Comparison of ENCODE assay signal across 18 cellular contexts in the genomic region with DNA sequence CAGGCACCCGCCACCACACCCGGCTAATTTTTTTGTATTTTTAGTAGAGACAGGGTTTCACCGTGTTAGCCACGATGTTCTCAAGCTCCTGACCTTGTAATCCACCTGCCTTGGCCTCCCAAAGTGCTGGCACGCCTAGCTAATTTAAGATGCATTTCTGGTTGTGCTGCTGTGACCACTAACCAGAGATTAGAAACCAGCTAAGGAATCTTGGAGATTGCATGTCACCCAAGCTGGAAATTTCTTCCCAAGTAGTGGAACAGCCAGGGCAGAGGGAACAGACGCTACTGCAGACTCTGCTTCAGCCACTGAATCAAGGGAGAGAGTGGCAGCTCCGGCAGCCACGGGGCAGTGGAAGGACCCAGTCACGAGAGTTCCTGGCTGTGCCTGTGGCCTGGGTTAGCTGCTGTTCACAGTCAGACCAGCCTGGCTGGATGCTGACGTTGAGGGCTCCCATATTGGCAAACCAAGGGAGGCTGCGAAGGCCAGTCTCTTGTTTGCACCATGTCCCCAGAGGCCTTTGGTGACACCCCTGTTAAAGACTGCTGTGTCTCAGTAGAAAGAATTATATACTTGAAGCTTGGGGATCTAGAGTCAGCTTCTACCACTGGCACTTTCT. TPM values are rescaled to one million over a fixed set of nuclear protein-coding genes. Genes with fewer than 3 reads are reported as not detected.
A peak's percentile ranks its signal among the peaks of the same experiment; 100 is the strongest.
DNase-seq lines count a peak whose midpoint lies in the region; ATAC-seq and TF ChIP-seq lines count a peak whose summit lies in the region.
"Had no signal": no experiment of that assay in that cellular context is flagged by ENCODE, and none has a peak within 500 bp of the region (broad histone marks: within the 10 kb centered on the region; RNA-seq: fewer than 3 reads in every experiment).

No MANE protein-coding gene starts in this region.

- H2BK5ac ChIP-seq in mesenchymal stem cell (ENCODE audit: low read depth, low read length, poor library complexity, severe bottlenecking), result no peak overlapping the region

- no peak overlapping the region for H3K23ac ChIP-seq in mesenchymal stem cell (ENCODE audit: low read length in 2 of 2)

- H3K4ac ChIP-seq in mesenchymal stem cell (ENCODE audit: low read depth in 1 of 2, low read length in 2 of 2), result no peak overlapping the region

- peak overlapping the region; percentile 69 for H3K9ac ChIP-seq in mesenchymal stem cell (ENCODE audit: low read length)

- H3K79me1 ChIP-seq in mesenchymal stem cell (replicated peaks; ENCODE audit: low read length, poor library complexity, severe bottlenecking), result peaks cover 3% of the 10 kb centered on the region

- H4K91ac ChIP-seq in mesenchymal stem cell (ENCODE audit: low read length), result peak overlapping the region; percentile 65

- peak overlapping the region in 1 of 2 experiments; percentile 3 for H3K14ac ChIP-seq in mesenchymal stem cell (ENCODE audit: low read length in 2 of 2)

- DNase-seq in activated T-cell treated with anti-CD3 and anti-CD28 coated beads, Interleukin-2, amount 50 U/mL, for 24 hours, result no peak
- no peak for DNase-seq in activated T-cell treated with anti-CD3 and anti-CD28 coated beads for 4 hours
- no peak for DNase-seq in mesenchymal stem cell
- DNase-seq in tibial nerve (ENCODE audit: low spot score in 2 of 2), result no peak
- DNase-seq in head of caudate nucleus, result no peak
- DNase-seq in COR-L47 (lab: John Stamatoyannopoulos, UW), result no peak
- DNase-seq in NCI-H82 (lab: John Stamatoyannopoulos, UW), result no peak
- DNase-seq: activated effector memory CD4-positive, alpha-beta T cell treated with anti-CD3 and anti-CD28 coated beads, Interleukin-2, amount 50 U/mL, for 16 hours; cortex of kidney; EL; left colon; NCI-H1092; NCI-H526 treated with DMSO at 0.1 percent for 48 hours; occipital lobe; SHP77; stimulated activated CD4-positive, alpha-beta T cell treated with anti-CD3 and anti-CD28 coated beads, Interleukin-2, amount 100 ng/mL, for 24 hours had no signal

- no peak for TF ChIP-seq EP300 in tibial nerve (IDR thresholded peaks at IDR 0.05)

- H2BK12ac ChIP-seq in mesenchymal stem cell (ENCODE audit: low read length in 2 of 2), result no peak overlapping the region

- no peak overlapping the region for H4K8ac ChIP-seq in mesenchymal stem cell (ENCODE audit: low read length)

- peak overlapping the region; percentile 15 for H3K4me3 Mint-ChIP-seq in activated T-cell treated with anti-CD3 and anti-CD28 coated beads, Interleukin-2, amount 50 U/mL, for 24 hours
- H3K4me3 Mint-ChIP-seq in activated T-helper 17 cell treated with anti-CD3 and anti-CD28 coated beads, Interleukin-2, amount 50 U/mL, for 72 hours, result peak overlapping the region; percentile 82
- H3K4me3 Mint-ChIP-seq: stimulated activated naive CD8-positive, alpha-beta T cell treated with anti-CD3 and anti-CD28 coated beads, Interleukin-15, Interleukin-2, amounts not matched to agents 100 ng/mL and 50 ng/mL, for 24 hours had no signal

- H3K27me3 ChIP-seq in mesenchymal stem cell (ENCODE audit: control insufficient read depth in 1 of 2, insufficient read depth in 1 of 2, low read length in 2 of 2), result no peaks in the 10 kb centered on the region
- no peaks in the 10 kb centered on the region for H3K27me3 ChIP-seq in tibial nerve

- H3K4me2 ChIP-seq in mesenchymal stem cell (ENCODE audit: low read length, poor library complexity, severe bottlenecking), result no peak overlapping the region

- no peak overlapping the region for H2BK15ac ChIP-seq in mesenchymal stem cell (ENCODE audit: low read depth, poor library complexity, severe bottlenecking)

- WGBS in mesenchymal stem cell, result 94% methylated on average over 11 of the region's 11 CpGs
- WGBS in tibial nerve, 2 donors, result 85% methylated on average over 11 of the region's 11 CpGs

- H3K9me3 Mint-ChIP-seq in activated T-cell treated with anti-CD3 and anti-CD28 coated beads, Interleukin-2, amount 50 U/mL, for 24 hours, result no peaks in the 10 kb centered on the region
- no peaks in the 10 kb centered on the region for H3K9me3 Mint-ChIP-seq in activated T-helper 17 cell treated with anti-CD3 and anti-CD28 coated beads, Interleukin-2, amount 50 U/mL, for 72 hours
- H3K9me3 Mint-ChIP-seq: stimulated activated naive CD8-positive, alpha-beta T cell treated with anti-CD3 and anti-CD28 coated beads, Interleukin-15, Interleukin-2, amounts not matched to agents 100 ng/mL and 50 ng/mL, for 24 hours had no signal

- no peak overlapping the region for H3K4me3 ChIP-seq in mesenchymal stem cell (ENCODE audit: insufficient read depth in 1 of 2, low read depth in 1 of 2, low read length in 2 of 2)
- H3K4me3 ChIP-seq in tibial nerve, result no peak overlapping the region

- no peak for TF ChIP-seq POLR2A in tibial nerve (IDR thresholded peaks at IDR 0.05)

- peak overlapping the region; percentile 72 for H3K27ac Mint-ChIP-seq in activated T-cell treated with anti-CD3 and anti-CD28 coated beads, Interleukin-2, amount 50 U/mL, for 24 hours
- H3K27ac Mint-ChIP-seq in activated T-helper 17 cell treated with anti-CD3 and anti-CD28 coated beads, Interleukin-2, amount 50 U/mL, for 72 hours, result peak overlapping the region; percentile 58
- H3K27ac Mint-ChIP-seq: stimulated activated naive CD8-positive, alpha-beta T cell treated with anti-CD3 and anti-CD28 coated beads, Interleukin-15, Interleukin-2, amounts not matched to agents 100 ng/mL and 50 ng/mL, for 24 hours had no signal

- intact Hi-C loops in head of caudate nucleus (cut with DNase I), result no loop called here

- no peak overlapping the region for H2AFZ ChIP-seq in mesenchymal stem cell (ENCODE audit: low read depth, low read length)

- H3K36me3 ChIP-seq in mesenchymal stem cell (ENCODE audit: control insufficient read depth in 1 of 2, insufficient read depth in 2 of 2, low read depth in 1 of 2, low read length in 2 of 2), result peaks cover 91 to 94% of the 10 kb centered on the region in 2 experiments
- H3K36me3 ChIP-seq in tibial nerve, result peaks cover 4 to 83% (median 41%) of the 10 kb centered on the region in 3 donors

- H3K4me1 Mint-ChIP-seq in activated T-cell treated with anti-CD3 and anti-CD28 coated beads, Interleukin-2, amount 50 U/mL, for 24 hours (ENCODE audit: low read depth), result peaks cover 80% of the 10 kb centered on the region
- H3K4me1 Mint-ChIP-seq in activated T-helper 17 cell treated with anti-CD3 and anti-CD28 coated beads, Interleukin-2, amount 50 U/mL, for 72 hours, result peaks cover 27% of the 10 kb centered on the region

- ATAC-seq in activated T-helper 17 cell treated with anti-CD3 and anti-CD28 coated beads, Interleukin-2, amount 50 U/mL, for 72 hours (replicated peaks), result no peak
- ATAC-seq: left colon had no signal

- no peak overlapping the region for H3K18ac ChIP-seq in mesenchymal stem cell (ENCODE audit: low read depth in 1 of 2, low read length in 2 of 2)

- peaks cover 96% of the 10 kb centered on the region for H3K36me3 Mint-ChIP-seq in activated T-cell treated with anti-CD3 and anti-CD28 coated beads, Interleukin-2, amount 50 U/mL, for 24 hours (ENCODE audit: low read depth)
- H3K36me3 Mint-ChIP-seq in activated T-helper 17 cell treated with anti-CD3 and anti-CD28 coated beads, Interleukin-2, amount 50 U/mL, for 72 hours (ENCODE audit: low read depth), result peaks cover 100% of the 10 kb centered on the region

- H3K27ac ChIP-seq in mesenchymal stem cell (ENCODE audit: low read length, poor library complexity, severe bottlenecking), result no peak overlapping the region
- peak overlapping the region in 3 of 4 donors; percentile 3 to 83 (median 65) for H3K27ac ChIP-seq in tibial nerve

- H3K9me3 ChIP-seq in mesenchymal stem cell (ENCODE audit: control insufficient read depth, low read length) (no peaks in the 10 kb centered on the region), tibial nerve (no peaks in the 10 kb centered on the region)

- no peak overlapping the region for H2AK5ac ChIP-seq in mesenchymal stem cell (ENCODE audit: low read length, severe bottlenecking)

- H3K27me3 Mint-ChIP-seq in activated T-cell treated with anti-CD3 and anti-CD28 coated beads, Interleukin-2, amount 50 U/mL, for 24 hours, result no peaks in the 10 kb centered on the region
- no peaks in the 10 kb centered on the region for H3K27me3 Mint-ChIP-seq in activated T-helper 17 cell treated with anti-CD3 and anti-CD28 coated beads, Interleukin-2, amount 50 U/mL, for 72 hours
- H3K27me3 Mint-ChIP-seq: stimulated activated naive CD8-positive, alpha-beta T cell treated with anti-CD3 and anti-CD28 coated beads, Interleukin-15, Interleukin-2, amounts not matched to agents 100 ng/mL and 50 ng/mL, for 24 hours had no signal

- no peak for TF ChIP-seq CTCF in tibial nerve (IDR thresholded peaks at IDR 0.05)

- H2BK120ac ChIP-seq in mesenchymal stem cell (ENCODE audit: low read depth, low read length), result no peak overlapping the region

- H3K4me1 ChIP-seq in mesenchymal stem cell (ENCODE audit: control insufficient read depth, insufficient read depth, low read depth, low read length) (peaks cover 13% of the 10 kb centered on the region), tibial nerve (peaks cover 0 to 92% (median 57%) of the 10 kb centered on the region in 4 donors)

RNA-seq across cellular contexts. Expression of a gene that starts 7.9 kb away (rescaled TPM):
- total RNA-seq in activated T-helper 17 cell treated with anti-CD3 and anti-CD28 coated beads, Interleukin-2, amount 50 U/mL, for 72 hours, result 100 to 1,000 TPM; 474 to 660 TPM
- 881 TPM for polyA plus RNA-seq in mesenchymal stem cell (2013, experiment 1 of 2)
- 886 TPM for polyA plus RNA-seq in mesenchymal stem cell (2013, experiment 2 of 2)
- 100 to 1,000 TPM; 471 to 530 (median 493) TPM for total RNA-seq in tibial nerve

RNA-seq across cellular contexts. Expression of a gene that starts 27.5 kb away (rescaled TPM):
- total RNA-seq in activated T-helper 17 cell treated with anti-CD3 and anti-CD28 coated beads, Interleukin-2, amount 50 U/mL, for 72 hours, result 100 to 1,000 TPM; 140 to 212 TPM
- polyA plus RNA-seq in mesenchymal stem cell (2013, experiment 1 of 2), result 54.8 TPM
- polyA plus RNA-seq in mesenchymal stem cell (2013, experiment 2 of 2), result 54.2 TPM
- 10 to 100 TPM; 27.3 to 42.9 (median 36.3) TPM for total RNA-seq in tibial nerve

RNA-seq across cellular contexts. Expression of a gene that starts 59.3 kb away (rescaled TPM):
- 10 to 100 TPM; 32.7 to 39.3 TPM for total RNA-seq in activated T-helper 17 cell treated with anti-CD3 and anti-CD28 coated beads, Interleukin-2, amount 50 U/mL, for 72 hours
- polyA plus RNA-seq in mesenchymal stem cell (2013, experiment 1 of 2), result not detected
- polyA plus RNA-seq in mesenchymal stem cell (2013, experiment 2 of 2), result not detected
- total RNA-seq in tibial nerve, result under 1 TPM in 1 of 4 donors, not detected in 3; 0.22 TPM
- total RNA-seq: occipital lobe had no signal

Comparison
In these comparisons a context has a peak if more than half of its experiments do, and no peak if none do; other contexts are left out.
1. RNA of a gene that starts 59.3 kb away (total RNA-seq): 32.7 to 39.3 TPM in activated T-helper 17 cell treated with anti-CD3 and anti-CD28 coated beads, Interleukin-2, amount 50 U/mL, for 72 hours; 0.22 TPM in tibial nerve; every median in the first group is over 10 times any median in the second.